Comparison of ENCODE assay signal across 1 cellular context in genomic region chr6:108168026-108168463, GRCh38.
TF ChIP-seq lines count a peak whose summit lies in the region.

No MANE protein-coding gene starts in this region.

TF ChIP-seq in H1, 55 proteins besides CTCF, POLR2A, EP300 and RAD21 (continued from another document):
- TF ChIP-seq BACH1 (IDR thresholded peaks at IDR 0.05; ENCODE audit: low read length), result no peak
TF ChIP-seq in H1: peak in this region for 1.
